ENCODE assay signal across 8 cellular contexts in genomic region chr12:71838661-71839060, GRCh38. TPM values are rescaled to one million over a fixed set of nuclear protein-coding genes. Genes with fewer than 3 reads are reported as not detected.
DNase-seq lines count a peak whose midpoint lies in the region; ATAC-seq and TF ChIP-seq lines count a peak whose summit lies in the region.

No MANE protein-coding gene starts in this region.

- peak overlapping the region; percentile 77 for H3K4me2 ChIP-seq in Karpas-422 (ENCODE audit: low read depth, low read length, poor library complexity, severe bottlenecking)

- no peak for DNase-seq in Karpas-422
- no peak for DNase-seq in chondrocyte (ENCODE audit: low spot score)
- DNase-seq in OCI-M2 (lab: John Stamatoyannopoulos, UW; ENCODE audit: unreplicated experiment), result no peak
- no peak for DNase-seq in posterior vena cava (ENCODE audit: low spot score)
- no peak for DNase-seq in cerebellar cortex (ENCODE audit: low spot score)

- intact Hi-C loops in posterior vena cava (cut with DNase I), result no loop called here

- no peaks in the 10 kb centered on the region for H3K9me3 ChIP-seq in Karpas-422 (ENCODE audit: low read length)

- H3K27me3 Mint-ChIP-seq in chondrocyte (ENCODE audit: low read depth) (peaks cover 4% of the 10 kb centered on the region), nephron (ENCODE audit: low read depth) (no peaks in the 10 kb centered on the region)

- H3K79me2 ChIP-seq in ACC112 (ENCODE audit: control insufficient read depth, insufficient read depth, low read length, unreplicated experiment) (peaks cover 37% of the 10 kb centered on the region), Karpas-422 (ENCODE audit: low read length) (peaks cover 41% of the 10 kb centered on the region)

- H3K9me2 ChIP-seq in Karpas-422 (replicated peaks; ENCODE audit: insufficient read depth, low read length), result 0 out of 2 replicates have a peak, but pooled peaks cover 6% of the 10 kb centered on the region

- H3K9me3 Mint-ChIP-seq in chondrocyte (ENCODE audit: low read depth) (no peaks in the 10 kb centered on the region), nephron (no peaks in the 10 kb centered on the region)

- H3K4me3 Mint-ChIP-seq in chondrocyte (ENCODE audit: unreplicated experiment) (peak overlapping the region; percentile 89), nephron (peak overlapping the region; percentile 87 to 96 (median 90))

- H3K4me1 ChIP-seq in ACC112 (ENCODE audit: control insufficient read depth, insufficient read depth, low read length, unreplicated experiment), result peaks cover 14% of the 10 kb centered on the region
- peaks cover 33% of the 10 kb centered on the region for H3K4me1 ChIP-seq in Karpas-422 (ENCODE audit: low read length)

- H3K36me3 Mint-ChIP-seq in chondrocyte (ENCODE audit: low read depth) (no peaks in the 10 kb centered on the region), nephron (ENCODE audit: low read depth) (peaks cover 3% of the 10 kb centered on the region)

- H3K27ac ChIP-seq in ACC112 (ENCODE audit: low read depth, low read length) (peak overlapping the region; percentile 98; the same call in 1 of the 2 replicates), Karpas-422 (ENCODE audit: low read length) (no peak overlapping the region)

- H2AFZ ChIP-seq in ACC112 (ENCODE audit: low read length, unreplicated experiment), result peak overlapping the region; percentile 93
- 0 out of 2 replicates have a peak overlapping the region, but pooled peaks have one; percentile 50 for H2AFZ ChIP-seq in Karpas-422 (ENCODE audit: low read length)

- TF ChIP-seq CTCF in chondrocyte (IDR thresholded peaks at IDR 0.05) (no peak), nephron (IDR thresholded peaks at IDR 0.05; ENCODE audit: unreplicated experiment in 3 of 3) (no peak)

- H3K36me3 ChIP-seq in ACC112 (ENCODE audit: insufficient read depth, low read length) (peaks cover 6% of the 10 kb centered on the region; the same call in 1 of the 2 replicates), Karpas-422 (ENCODE audit: insufficient read depth, low read length) (no peaks in the 10 kb centered on the region)

- ATAC-seq in GM21619 (IDR thresholded peaks at IDR 0.05; ENCODE audit: unreplicated experiment), result no peak

- H3K4me1 Mint-ChIP-seq in chondrocyte (ENCODE audit: low read depth) (peaks cover 25% of the 10 kb centered on the region), nephron (peaks cover 18% of the 10 kb centered on the region)

- H3K27me3 ChIP-seq in ACC112 (ENCODE audit: insufficient read depth, low read length), result no peaks in the 10 kb centered on the region
- H3K27me3 ChIP-seq in Karpas-422 (ENCODE audit: low read length), result no peaks in the 10 kb centered on the region

- H4K20me1 ChIP-seq in Karpas-422 (ENCODE audit: insufficient read depth, low read depth, low read length), result no peaks in the 10 kb centered on the region

- peak overlapping the region; percentile 99 for H3K4me3 ChIP-seq in ACC112 (ENCODE audit: low read depth, low read length)
- peak overlapping the region; percentile 83; the same call in 1 of the 2 replicates for H3K4me3 ChIP-seq in Karpas-422 (ENCODE audit: low read length)

- H3K27ac Mint-ChIP-seq in chondrocyte (ENCODE audit: unreplicated experiment), result peak overlapping the region; percentile 98
- peak overlapping the region in 2 of 3 experiments; percentile 9 to 99 for H3K27ac Mint-ChIP-seq in nephron

- no peak overlapping the region for H3K9ac ChIP-seq in Karpas-422 (ENCODE audit: low read length)

RNA-seq across cellular contexts. Expression of gene TBC1D15, which starts 0.9 kb away (rescaled TPM):
- total RNA-seq in Karpas-422 (2014; rRNA removed; shearing (Covaris generic); ENCODE audit: low replicate concordance), result 16.8 and 29.8 TPM in 2 replicates
- 31.3 to 40.2 TPM (median 36.1 TPM) in 3 replicates for total RNA-seq in chondrocyte
- 10 to 100 TPM; 38.5 to 45.5 TPM for total RNA-seq in posterior vena cava
